ENCODE assay signal across 19 cellular contexts in the genomic region with DNA sequence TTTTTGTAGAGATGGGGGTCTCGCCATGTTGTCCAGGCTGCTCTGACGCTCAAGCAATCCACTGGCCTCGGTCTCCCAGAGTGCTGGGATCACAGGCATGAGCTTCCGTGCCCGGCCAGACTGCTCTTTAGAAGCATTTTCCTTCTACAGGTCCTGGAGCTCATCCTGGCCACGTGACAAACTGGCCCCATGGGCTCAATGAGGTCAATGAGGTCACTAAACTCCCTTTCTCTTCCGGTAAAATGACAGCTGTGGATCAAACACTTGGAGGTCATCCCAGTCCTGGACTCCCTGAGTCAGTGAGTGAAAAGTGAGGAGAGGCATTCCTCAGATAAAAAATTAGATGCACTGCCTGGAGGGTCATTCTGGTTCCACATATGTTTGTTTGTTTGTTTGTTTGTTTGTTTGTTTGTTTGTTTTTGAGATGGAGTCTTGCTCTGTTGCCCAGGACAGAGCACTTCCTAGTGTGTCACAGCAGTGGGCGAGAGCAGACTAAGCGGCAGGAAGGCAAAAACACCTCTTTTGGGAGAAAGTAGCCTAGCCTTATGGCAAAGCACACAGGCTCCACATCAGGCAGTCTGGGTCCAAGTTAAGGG.
DNase-seq lines count a peak whose midpoint lies in the region; ATAC-seq, FAIRE-seq and TF ChIP-seq lines count a peak whose summit lies in the region.
"Had no signal": no experiment of that assay in that cellular context is flagged by ENCODE, and none has a peak within 500 bp of the region (broad histone marks: within the 10 kb centered on the region; RNA-seq: fewer than 3 reads in every experiment).

No MANE protein-coding gene starts in this region.

- peak; percentile 3 for ATAC-seq in mucosa of descending colon
- peak in 1 of 2 donors; percentile 3 for ATAC-seq in gastrocnemius medialis
- ATAC-seq in HG03354 (IDR thresholded peaks at IDR 0.05; ENCODE audit: poor library complexity, severe bottlenecking, unreplicated experiment) = no peak
- ATAC-seq in activated T-helper 17 cell treated with anti-CD3 and anti-CD28 coated beads, Interleukin-2, amount 50 U/mL, for 72 hours (replicated peaks) = no peak
- ATAC-seq: activated naive CD8-positive, alpha-beta T cell treated with anti-CD3 and anti-CD28 coated beads, Interleukin-2, amount 50 U/mL, for 24 hours; gastroesophageal sphincter had no signal

- no peak overlapping the region for H3K4me3 Mint-ChIP-seq in astrocyte (ENCODE audit: unreplicated experiment)
- H3K4me3 Mint-ChIP-seq in activated T-helper 17 cell treated with anti-CD3 and anti-CD28 coated beads, Interleukin-2, amount 50 U/mL, for 72 hours = no peak overlapping the region
- H3K4me3 Mint-ChIP-seq: activated naive CD8-positive, alpha-beta T cell treated with anti-CD3 and anti-CD28 coated beads, Interleukin-2, amount 50 U/mL, for 24 hours; stimulated activated naive CD8-positive, alpha-beta T cell treated with anti-CD3 and anti-CD28 coated beads, Interleukin-15, Interleukin-2, amounts not matched to agents 100 ng/mL and 50 ng/mL, for 24 hours had no signal

- no peaks in the 10 kb centered on the region for H3K27me3 Mint-ChIP-seq in astrocyte (ENCODE audit: low read depth, unreplicated experiment)
- H3K27me3 Mint-ChIP-seq in activated T-helper 17 cell treated with anti-CD3 and anti-CD28 coated beads, Interleukin-2, amount 50 U/mL, for 72 hours = no peaks in the 10 kb centered on the region
- H3K27me3 Mint-ChIP-seq: activated naive CD8-positive, alpha-beta T cell treated with anti-CD3 and anti-CD28 coated beads, Interleukin-2, amount 50 U/mL, for 24 hours; IgD-negative memory B cell; stimulated activated naive CD8-positive, alpha-beta T cell treated with anti-CD3 and anti-CD28 coated beads, Interleukin-15, Interleukin-2, amounts not matched to agents 100 ng/mL and 50 ng/mL, for 24 hours had no signal

- H3K4me1 Mint-ChIP-seq in astrocyte (ENCODE audit: low read depth, unreplicated experiment) = peaks cover 74% of the 10 kb centered on the region
- no peaks in the 10 kb centered on the region for H3K4me1 Mint-ChIP-seq in activated T-helper 17 cell treated with anti-CD3 and anti-CD28 coated beads, Interleukin-2, amount 50 U/mL, for 72 hours
- H3K4me1 Mint-ChIP-seq: activated naive CD8-positive, alpha-beta T cell treated with anti-CD3 and anti-CD28 coated beads, Interleukin-2, amount 50 U/mL, for 24 hours had no signal

- H3K9me3 ChIP-seq in astrocyte (ENCODE audit: insufficient read depth, low read depth, low read length) = no peaks in the 10 kb centered on the region
- no peaks in the 10 kb centered on the region for H3K9me3 ChIP-seq in mucosa of descending colon
- H3K9me3 ChIP-seq in gastrocnemius medialis = no peaks in the 10 kb centered on the region
- H3K9me3 ChIP-seq: gastroesophageal sphincter, SJSA1, uterus had no signal

- peak overlapping the region; percentile 34 for H3K27ac Mint-ChIP-seq in astrocyte (ENCODE audit: unreplicated experiment)
- no peak overlapping the region for H3K27ac Mint-ChIP-seq in activated T-helper 17 cell treated with anti-CD3 and anti-CD28 coated beads, Interleukin-2, amount 50 U/mL, for 72 hours
- H3K27ac Mint-ChIP-seq: activated naive CD8-positive, alpha-beta T cell treated with anti-CD3 and anti-CD28 coated beads, Interleukin-2, amount 50 U/mL, for 24 hours; stimulated activated naive CD8-positive, alpha-beta T cell treated with anti-CD3 and anti-CD28 coated beads, Interleukin-15, Interleukin-2, amounts not matched to agents 100 ng/mL and 50 ng/mL, for 24 hours had no signal

- no peaks in the 10 kb centered on the region for H3K9me3 Mint-ChIP-seq in astrocyte (ENCODE audit: unreplicated experiment)
- no peaks in the 10 kb centered on the region for H3K9me3 Mint-ChIP-seq in activated T-helper 17 cell treated with anti-CD3 and anti-CD28 coated beads, Interleukin-2, amount 50 U/mL, for 72 hours
- H3K9me3 Mint-ChIP-seq: activated naive CD8-positive, alpha-beta T cell treated with anti-CD3 and anti-CD28 coated beads, Interleukin-2, amount 50 U/mL, for 24 hours; IgD-negative memory B cell; stimulated activated naive CD8-positive, alpha-beta T cell treated with anti-CD3 and anti-CD28 coated beads, Interleukin-15, Interleukin-2, amounts not matched to agents 100 ng/mL and 50 ng/mL, for 24 hours had no signal

- peaks cover 70% of the 10 kb centered on the region for H3K79me2 ChIP-seq in astrocyte (ENCODE audit: insufficient read depth, low read length)

- H2AFZ ChIP-seq in astrocyte (ENCODE audit: low read depth, low read length) = no peak overlapping the region

- H3K27ac ChIP-seq in astrocyte (ENCODE audit: low read depth, low read length) = no peak overlapping the region
- peak overlapping the region; percentile 91 to 98 (median 94) for H3K27ac ChIP-seq in gastrocnemius medialis
- H3K27ac ChIP-seq: gastroesophageal sphincter, SJSA1, uterus had no signal

- TF ChIP-seq CTCF in astrocyte (IDR thresholded peaks at IDR 0.05; ENCODE audit: insufficient read depth, low read depth, low read length) (no peak), mucosa of descending colon (IDR thresholded peaks at IDR 0.05) (no peak), gastrocnemius medialis (IDR thresholded peaks at IDR 0.05 in 4 of 5, conservative IDR thresholded peaks at IDR 0.05 in 1 of 5) (no peak)

- no peak overlapping the region for H3K9ac ChIP-seq in astrocyte (ENCODE audit: low read length)

- TF ChIP-seq POLR2A in gastrocnemius medialis (IDR thresholded peaks at IDR 0.05) = no peak

- no peak for FAIRE-seq in astrocyte (lab: Jason Lieb, UNC)

- H3K27me3 ChIP-seq in astrocyte (ENCODE audit: insufficient read depth, low read length) (no peaks in the 10 kb centered on the region), gastrocnemius medialis (no peaks in the 10 kb centered on the region)
- H3K27me3 ChIP-seq: gastroesophageal sphincter, SJSA1, uterus had no signal

- intact Hi-C loops in mucosa of descending colon (cut with DNase I, micrococcal nuclease) = loop anchor here in 1 of 2 donors (10.0 kb wide), 1 partner anchor 368 kb away; no protein-coding TSS in a partner anchor
- intact Hi-C loops in gastrocnemius medialis (cut with DNase I; ENCODE audit: low total_unique reads) = no loop called here

- DNase-seq in HuH-7.5 (ENCODE audit: low spot score) = peak; percentile 42
- DNase-seq in astrocyte (ENCODE audit: low read depth) = no peak
- no peak for DNase-seq in mucosa of descending colon
- DNase-seq in gastrocnemius medialis = no peak
- no peak for DNase-seq in G401 (ENCODE audit: low spot score)
- DNase-seq in activated T-cell treated with anti-CD3 and anti-CD28 coated beads for 4 hours = no peak
- DNase-seq: activated CD4-positive, CD25-positive, alpha-beta regulatory T cell treated with anti-CD3 and anti-CD28 coated beads, Interleukin-2, amount 50 U/mL, for 72 hours; activated naive CD8-positive, alpha-beta T cell treated with anti-CD3 and anti-CD28 coated beads, Interleukin-2, amount 50 U/mL, for 24 hours; DMS79; left cardiac atrium; NCI-H1048; NCI-H510A treated with DMSO at 0.1 percent for 48 hours; uterus had no signal

- H3K36me3 ChIP-seq in astrocyte (ENCODE audit: insufficient read depth, low read length) = no peaks in the 10 kb centered on the region
- no peaks in the 10 kb centered on the region for H3K36me3 ChIP-seq in mucosa of descending colon (ENCODE audit: low read depth)
- H3K36me3 ChIP-seq in gastrocnemius medialis = no peaks in the 10 kb centered on the region
- H3K36me3 ChIP-seq: gastroesophageal sphincter, uterus had no signal

- no peak overlapping the region for H3K4me3 ChIP-seq in astrocyte (ENCODE audit: insufficient read depth, low read depth, low read length)
- H3K4me3 ChIP-seq in mucosa of descending colon = no peak overlapping the region
- H3K4me3 ChIP-seq in gastrocnemius medialis = no peak overlapping the region
- H3K4me3 ChIP-seq: gastroesophageal sphincter, SJSA1, uterus had no signal

- H3K36me3 Mint-ChIP-seq in astrocyte (ENCODE audit: low read depth, unreplicated experiment) = peaks cover 15% of the 10 kb centered on the region
- H3K36me3 Mint-ChIP-seq in activated T-helper 17 cell treated with anti-CD3 and anti-CD28 coated beads, Interleukin-2, amount 50 U/mL, for 72 hours (ENCODE audit: low read depth) = no peaks in the 10 kb centered on the region

- peaks cover 68% of the 10 kb centered on the region for H4K20me1 ChIP-seq in astrocyte (ENCODE audit: insufficient read depth, low read length)

- no peak overlapping the region for H3K4me2 ChIP-seq in astrocyte (ENCODE audit: low read length)

- H3K4me1 ChIP-seq in astrocyte (ENCODE audit: insufficient read depth, low read length) = peaks cover 27% of the 10 kb centered on the region
- peaks cover 38% of the 10 kb centered on the region for H3K4me1 ChIP-seq in mucosa of descending colon (ENCODE audit: low read depth)
- H3K4me1 ChIP-seq in gastrocnemius medialis = peaks cover 84 to 87% of the 10 kb centered on the region in 2 donors

- in situ Hi-C loops in gastrocnemius medialis (cut with MboI; ENCODE audit: low sequenced_read_pairs in 4 of 4) (loop anchor here (10.0 to 25.0 kb wide), 3 partner anchors 140 to 368 kb away; partner anchors contain the start of gene TNS3 (in 2 of the 4)), G401 (cut with HindIII; ENCODE audit: low sequenced_read_pairs) (no loop called here)
